8 cellular contexts compared by ENCODE assay signal in genomic region chr10:96512524-96512991, GRCh38. TPM values are rescaled to one million over a fixed set of nuclear protein-coding genes. Genes with fewer than 3 reads are reported as not detected.
DNase-seq lines count a peak whose midpoint lies in the region; ATAC-seq and TF ChIP-seq lines count a peak whose summit lies in the region.

No MANE protein-coding gene starts in this region.

- peak overlapping the region; percentile 86 for H3K4me2 ChIP-seq in osteoblast (ENCODE audit: insufficient read depth, low read length)

- peaks cover 2% of the 10 kb centered on the region for H3K36me3 ChIP-seq in osteoblast (ENCODE audit: insufficient read depth, low read length)

- no peaks in the 10 kb centered on the region for H3K79me2 ChIP-seq in osteoblast (ENCODE audit: insufficient read depth, low read length)

- peaks cover 15% of the 10 kb centered on the region for H3K27me3 ChIP-seq in osteoblast (ENCODE audit: insufficient read depth, low read length)

- peaks cover 3% of the 10 kb centered on the region for H4K20me1 ChIP-seq in osteoblast (ENCODE audit: insufficient read depth, low read length)

- CTCF ChIA-PET in activated CD4-positive, alpha-beta memory T cell treated with anti-CD3 and anti-CD28 coated beads, Interleukin-2, amount 10 ng/mL, durations not matched to agents 7 days and 5 days (lab: Charles Lee) = interaction anchor here (1.2 to 2.9 kb wide), 7 partner anchors 8 to 525 kb away, joined by 3 to 13 read pairs (median 4); no protein-coding TSS in a partner anchor

- H3K9me3 ChIP-seq in osteoblast (ENCODE audit: low read depth, low read length) = no peaks in the 10 kb centered on the region

- no peaks in the 10 kb centered on the region for H3K9me3 Mint-ChIP-seq in activated CD4-positive, alpha-beta memory T cell treated with anti-CD3 and anti-CD28 coated beads, Interleukin-2, amount 10 ng/mL, durations not matched to agents 7 days and 5 days

- H3K4me1 Mint-ChIP-seq in activated CD4-positive, alpha-beta memory T cell treated with anti-CD3 and anti-CD28 coated beads, Interleukin-2, amount 10 ng/mL, durations not matched to agents 7 days and 5 days = peaks cover 12% of the 10 kb centered on the region

- no peak overlapping the region for H3K27ac Mint-ChIP-seq in activated CD4-positive, alpha-beta memory T cell treated with anti-CD3 and anti-CD28 coated beads, Interleukin-2, amount 10 ng/mL, durations not matched to agents 7 days and 5 days

- H3K4me3 Mint-ChIP-seq in activated CD4-positive, alpha-beta memory T cell treated with anti-CD3 and anti-CD28 coated beads, Interleukin-2, amount 10 ng/mL, durations not matched to agents 7 days and 5 days = peak overlapping the region; percentile 49

- POLR2A ChIA-PET in activated CD4-positive, alpha-beta memory T cell treated with anti-CD3 and anti-CD28 coated beads, Interleukin-2, amount 10 ng/mL, durations not matched to agents 7 days and 5 days (lab: Charles Lee) = no interaction called here

- ATAC-seq in HG02571 (IDR thresholded peaks at IDR 0.05; ENCODE audit: unreplicated experiment) (no peak), HG02981 (IDR thresholded peaks at IDR 0.05; ENCODE audit: unreplicated experiment) (no peak)

- peak overlapping the region; percentile 66 for H3K4me3 ChIP-seq in osteoblast (ENCODE audit: insufficient read depth, low read length)

- DNase-seq in activated CD8-positive, alpha-beta memory T cell treated with anti-CD3 and anti-CD28 coated beads for 24 hours = peak; percentile 63
- DNase-seq in activated CD8-positive, alpha-beta memory T cell treated with anti-CD3 and anti-CD28 coated beads, Interleukin-2, amount 50 U/mL, for 4 hours = no peak
- DNase-seq in activated CD4-positive, alpha-beta memory T cell treated with anti-CD3 and anti-CD28 coated beads, Interleukin-2, amount 10 ng/mL, durations not matched to agents 7 days and 5 days = no peak
- peak; percentile 3 for DNase-seq in foreskin melanocyte
- no peak for DNase-seq in osteoblast (ENCODE audit: insufficient read length, low spot score, missing footprints)
- no peak for DNase-seq in NCI-H1694 treated with DMSO at 0.1 percent for 48 hours (lab: John Stamatoyannopoulos, UW)

- H3K27me3 Mint-ChIP-seq in activated CD4-positive, alpha-beta memory T cell treated with anti-CD3 and anti-CD28 coated beads, Interleukin-2, amount 10 ng/mL, durations not matched to agents 7 days and 5 days = peaks cover 46% of the 10 kb centered on the region

- no peak overlapping the region for H2AFZ ChIP-seq in osteoblast (ENCODE audit: low read length)

- H3K27ac ChIP-seq in osteoblast (ENCODE audit: low read depth, low read length) = no peak overlapping the region

- H3K4me1 ChIP-seq in osteoblast (ENCODE audit: insufficient read depth, low read length) = peaks cover 22% of the 10 kb centered on the region

- H3K36me3 Mint-ChIP-seq in activated CD4-positive, alpha-beta memory T cell treated with anti-CD3 and anti-CD28 coated beads, Interleukin-2, amount 10 ng/mL, durations not matched to agents 7 days and 5 days (ENCODE audit: low read depth) = no peaks in the 10 kb centered on the region

- no peak for TF ChIP-seq CTCF in osteoblast (IDR thresholded peaks at IDR 0.05; ENCODE audit: extremely low read depth, low read depth, low read length)

RNA-seq across cellular contexts. Expression of gene TLL2, which starts 1.2 kb away (rescaled TPM):
- not detected for total RNA-seq in activated CD4-positive, alpha-beta memory T cell treated with anti-CD3 and anti-CD28 coated beads, Interleukin-2, amount 10 ng/mL, durations not matched to agents 7 days and 5 days
- under 0.01 and 0.36 TPM in 2 replicates for total RNA-seq in osteoblast

Comparison
In these comparisons a context has a peak if more than half of its experiments do, and no peak if none do; other contexts are left out.
1. DNase-seq: peak in activated CD8-positive, alpha-beta memory T cell treated with anti-CD3 and anti-CD28 coated beads for 24 hours (single experiment) and foreskin melanocyte (single experiment); none in activated CD8-positive, alpha-beta memory T cell treated with anti-CD3 and anti-CD28 coated beads, Interleukin-2, amount 50 U/mL, for 4 hours (single experiment), activated CD4-positive, alpha-beta memory T cell treated with anti-CD3 and anti-CD28 coated beads, Interleukin-2, amount 10 ng/mL, durations not matched to agents 7 days and 5 days (single experiment), osteoblast (single experiment) and NCI-H1694 treated with DMSO at 0.1 percent for 48 hours (single experiment).